10 cellular contexts compared by ENCODE assay signal in genomic region chr3:39413691-39414420, GRCh38. TPM values are rescaled to one million over a fixed set of nuclear protein-coding genes. Genes with fewer than 3 reads are reported as not detected.
DNase-seq lines count a peak whose midpoint lies in the region; TF ChIP-seq lines count a peak whose summit lies in the region.
"Had no signal": no experiment of that assay in that cellular context is flagged by ENCODE, and none has a peak within 500 bp of the region (broad histone marks: within the 10 kb centered on the region; RNA-seq: fewer than 3 reads in every experiment).

No MANE protein-coding gene starts in this region.

- WGBS in thyroid gland, 2 donors, result 72 to 76% methylated on average over 6 of the region's 6 CpGs

- no peak for TF ChIP-seq CTCF in OCI-LY1 (IDR thresholded peaks at IDR 0.05; ENCODE audit: low read length)
- no peak for TF ChIP-seq CTCF in choroid plexus epithelial cell (conservative IDR thresholded peaks at IDR 0.05; ENCODE audit: low read depth, low read length)
- TF ChIP-seq CTCF in parathyroid adenoma (IDR thresholded peaks at IDR 0.05), result no peak
- no peak for TF ChIP-seq CTCF in thyroid gland (IDR thresholded peaks at IDR 0.05)
- no peak for TF ChIP-seq CTCF in brain microvascular endothelial cell (IDR thresholded peaks at IDR 0.05; ENCODE audit: low read depth, low read length, missing control alignments)

- POLR2A ChIA-PET in activated CD4-positive, alpha-beta T cell treated with anti-CD3 and anti-CD28 coated beads, Interleukin-2, amount 10 ng/mL, durations not matched to agents 7 days and 5 days (lab: Charles Lee), result interaction anchor here (1.2 kb wide), 1 partner anchor 33 kb away, joined by 3 read pairs; no protein-coding TSS in a partner anchor

- peaks cover 58% of the 10 kb centered on the region for H3K36me3 Mint-ChIP-seq in activated CD4-positive, alpha-beta T cell treated with anti-CD3 and anti-CD28 coated beads, Interleukin-2, amount 10 ng/mL, durations not matched to agents 7 days and 5 days (ENCODE audit: low read depth)

- H3K27ac Mint-ChIP-seq in activated CD4-positive, alpha-beta T cell treated with anti-CD3 and anti-CD28 coated beads, Interleukin-2, amount 10 ng/mL, durations not matched to agents 7 days and 5 days, result peak overlapping the region; percentile 2

- DNase-seq in activated CD4-positive, alpha-beta T cell treated with anti-CD3 and anti-CD28 coated beads, Interleukin-2, amount 10 ng/mL, durations not matched to agents 7 days and 5 days, result no peak
- DNase-seq in activated CD4-positive, alpha-beta T cell treated with anti-CD3 and anti-CD28 coated beads for 1 hour, result no peak
- DNase-seq in choroid plexus epithelial cell (ENCODE audit: low read depth) (peak; percentile 29), thyroid gland (no peak), NCI-H748 treated with DMSO at 0.1 percent for 48 hours (lab: John Stamatoyannopoulos, UW) (no peak), brain microvascular endothelial cell (no peak)
- DNase-seq: activated gamma-delta T cell, NCI-H187 had no signal

- peaks cover 16% of the 10 kb centered on the region for H3K4me1 ChIP-seq in OCI-LY1 (ENCODE audit: insufficient read depth, low read length, severe bottlenecking)
- peaks cover 9% of the 10 kb centered on the region for H3K4me1 ChIP-seq in parathyroid adenoma
- H3K4me1 ChIP-seq in thyroid gland, result peaks cover 0 to 10% of the 10 kb centered on the region in 2 donors

- intact Hi-C loops in thyroid gland (cut with DNase I), result loop anchor here (5.0 kb wide), 1 partner anchor 83 kb away; no protein-coding TSS in a partner anchor

- H3K9me3 ChIP-seq in OCI-LY1 (ENCODE audit: low read length) (no peaks in the 10 kb centered on the region), parathyroid adenoma (ENCODE audit: control insufficient read depth, low read length) (no peaks in the 10 kb centered on the region), thyroid gland (no peaks in the 10 kb centered on the region)

- no peak overlapping the region for H3K4me2 ChIP-seq in OCI-LY1 (ENCODE audit: low read length)
- no peak overlapping the region for H3K4me2 ChIP-seq in parathyroid adenoma (ENCODE audit: low read length)

- no peaks in the 10 kb centered on the region for H3K9me2 ChIP-seq in OCI-LY1 (ENCODE audit: low read depth, low read length)

- H3F3A ChIP-seq in OCI-LY1 (ENCODE audit: insufficient read depth, low read length), result peaks cover 4% of the 10 kb centered on the region; the same call in 1 of the 2 replicates

- in situ Hi-C loops in brain microvascular endothelial cell (cut with HindIII; ENCODE audit: low pct_ligation_motif_present, low sequenced_read_pairs), result no loop called here

- H3K9me3 Mint-ChIP-seq in activated CD4-positive, alpha-beta T cell treated with anti-CD3 and anti-CD28 coated beads, Interleukin-2, amount 10 ng/mL, durations not matched to agents 7 days and 5 days, result no peaks in the 10 kb centered on the region

- no peak overlapping the region for H3K4me3 ChIP-seq in OCI-LY1 (ENCODE audit: low read depth, low read length, poor library complexity, severe bottlenecking)
- no peak overlapping the region for H3K4me3 ChIP-seq in choroid plexus epithelial cell (ENCODE audit: low read depth, low read length)
- no peak overlapping the region for H3K4me3 ChIP-seq in parathyroid adenoma (ENCODE audit: low read depth, low read length)
- H3K4me3 ChIP-seq in thyroid gland (replicated peaks in 1 of 3), result no peak overlapping the region
- no peak overlapping the region for H3K4me3 ChIP-seq in brain microvascular endothelial cell (ENCODE audit: low read depth, low read length)

- H3K36me3 ChIP-seq in OCI-LY1 (ENCODE audit: insufficient read depth, low read length) (peaks cover 60% of the 10 kb centered on the region), parathyroid adenoma (ENCODE audit: control insufficient read depth, insufficient read depth, low read length) (no peaks in the 10 kb centered on the region), thyroid gland (peaks cover 45% of the 10 kb centered on the region in 2 donors), brain microvascular endothelial cell (replicated peaks) (peaks cover 58% of the 10 kb centered on the region)

- CTCF ChIA-PET in activated CD4-positive, alpha-beta T cell treated with anti-CD3 and anti-CD28 coated beads, Interleukin-2, amount 10 ng/mL, durations not matched to agents 7 days and 5 days (lab: Charles Lee), result interaction anchor here (2.9 kb wide), 1 partner anchor 36 kb away, joined by 8 read pairs; no protein-coding TSS in a partner anchor

- no peaks in the 10 kb centered on the region for H3K27me3 Mint-ChIP-seq in activated CD4-positive, alpha-beta T cell treated with anti-CD3 and anti-CD28 coated beads, Interleukin-2, amount 10 ng/mL, durations not matched to agents 7 days and 5 days

- peak overlapping the region; percentile 28 for H3K27ac ChIP-seq in OCI-LY1 (ENCODE audit: low read depth, low read length, poor library complexity, severe bottlenecking)
- H3K27ac ChIP-seq in parathyroid adenoma, result peak overlapping the region; percentile 1
- H3K27ac ChIP-seq in thyroid gland, result no peak overlapping the region
- no peak overlapping the region for H3K27ac ChIP-seq in brain microvascular endothelial cell

- H3K27me3 ChIP-seq in OCI-LY1 (ENCODE audit: insufficient read depth, low read length) (no peaks in the 10 kb centered on the region), parathyroid adenoma (ENCODE audit: control insufficient read depth, insufficient read depth, low read length) (no peaks in the 10 kb centered on the region), thyroid gland (no peaks in the 10 kb centered on the region), brain microvascular endothelial cell (replicated peaks) (no peaks in the 10 kb centered on the region)

- no peak for TF ChIP-seq POLR2A in thyroid gland (IDR thresholded peaks at IDR 0.05)

- H3K79me2 ChIP-seq in OCI-LY1 (ENCODE audit: insufficient read depth, low read length), result no peaks in the 10 kb centered on the region
- no peaks in the 10 kb centered on the region for H3K79me2 ChIP-seq in parathyroid adenoma

- H3K9ac ChIP-seq in OCI-LY1 (ENCODE audit: low read length) (no peak overlapping the region), parathyroid adenoma (no peak overlapping the region)

- peaks cover 27% of the 10 kb centered on the region for H3K4me1 Mint-ChIP-seq in activated CD4-positive, alpha-beta T cell treated with anti-CD3 and anti-CD28 coated beads, Interleukin-2, amount 10 ng/mL, durations not matched to agents 7 days and 5 days

- H3K4me3 Mint-ChIP-seq in activated CD4-positive, alpha-beta T cell treated with anti-CD3 and anti-CD28 coated beads, Interleukin-2, amount 10 ng/mL, durations not matched to agents 7 days and 5 days, result no peak overlapping the region

- H2AFZ ChIP-seq in OCI-LY1 (ENCODE audit: low read length) (no peak overlapping the region), parathyroid adenoma (no peak overlapping the region)

- no peaks in the 10 kb centered on the region for H4K20me1 ChIP-seq in OCI-LY1 (ENCODE audit: insufficient read depth, low read length)

RNA-seq across cellular contexts. Expression of gene RPSA, which starts 7.3 kb away (rescaled TPM):
- total RNA-seq in activated CD4-positive, alpha-beta T cell treated with anti-CD3 and anti-CD28 coated beads, Interleukin-2, amount 10 ng/mL, durations not matched to agents 7 days and 5 days, result 1,000 to 10,000 TPM; 1,760 to 1,774 TPM
- 1,000 to 10,000 TPM in 1 of 4 donors, 100 to 1,000 TPM in 3; 570 to 1,162 (median 852) TPM for total RNA-seq in thyroid gland

RNA-seq across cellular contexts. Expression of gene SLC25A38, which starts 30.7 kb away (rescaled TPM):
- 10 to 100 TPM; 34.0 to 35.1 TPM for total RNA-seq in activated CD4-positive, alpha-beta T cell treated with anti-CD3 and anti-CD28 coated beads, Interleukin-2, amount 10 ng/mL, durations not matched to agents 7 days and 5 days
- total RNA-seq in thyroid gland, result 10 to 100 TPM; 45.6 to 71.6 (median 54.9) TPM

RNA-seq across cellular contexts. Expression of gene MOBP, which starts 53.6 kb away (rescaled TPM):
- not detected for total RNA-seq in activated CD4-positive, alpha-beta T cell treated with anti-CD3 and anti-CD28 coated beads, Interleukin-2, amount 10 ng/mL, durations not matched to agents 7 days and 5 days
- not detected for total RNA-seq in thyroid gland

Comparison
In these comparisons a context has a peak if more than half of its experiments do, and no peak if none do; other contexts are left out.
1. H3K27ac ChIP-seq: peak in OCI-LY1 (single experiment) and parathyroid adenoma (single experiment); none in thyroid gland (0 of 3) and brain microvascular endothelial cell (single experiment).